16 cellular contexts compared by ENCODE assay signal in genomic region chr1:164648211-164649080, GRCh38.
A peak's percentile ranks its signal among the peaks of the same experiment; 100 is the strongest.
DNase-seq lines count a peak whose midpoint lies in the region; ATAC-seq, FAIRE-seq and TF ChIP-seq lines count a peak whose summit lies in the region.
"Had no signal": no experiment of that assay in that cellular context is flagged by ENCODE, and none has a peak within 500 bp of the region (broad histone marks: within the 10 kb centered on the region; RNA-seq: fewer than 3 reads in every experiment).

No MANE protein-coding gene starts in this region.

- no peak overlapping the region for H4K8ac ChIP-seq in H1 (ENCODE audit: extremely low read depth, insufficient read depth, low read length)

- FAIRE-seq in H1 (lab: Jason Lieb, UNC) = peak; percentile 24
- FAIRE-seq: keratinocyte, urothelium cell line had no signal

- no peaks in the 10 kb centered on the region for H3K9me3 Mint-ChIP-seq in activated T-helper 2 cell treated with anti-CD3 and anti-CD28 coated beads, Interferon-gamma antibody, Interleukin-2, Interleukin-4, amounts not matched to agents 10 μg/mL and 5 μg/mL and 100 μg/mL, durations not matched to agents 14 hours and 24 hours and 36 hours

- no peak overlapping the region for H2AFZ ChIP-seq in H1 (ENCODE audit: low read length)

- H3K27me3 ChIP-seq in heart left ventricle (no peaks in the 10 kb centered on the region), H1 (replicated peaks in 1 of 4; ENCODE audit: control insufficient read depth in 3 of 4, extremely low read depth in 1 of 4, insufficient read depth in 3 of 4, low read length in 3 of 4) (no peaks in the 10 kb centered on the region), BE2C (no peaks in the 10 kb centered on the region)
- H3K27me3 ChIP-seq: right lobe of liver had no signal

- no peaks in the 10 kb centered on the region for H3K36me3 Mint-ChIP-seq in activated T-helper 2 cell treated with anti-CD3 and anti-CD28 coated beads, Interferon-gamma antibody, Interleukin-2, Interleukin-4, amounts not matched to agents 10 μg/mL and 5 μg/mL and 100 μg/mL, durations not matched to agents 14 hours and 24 hours and 36 hours (ENCODE audit: low read depth)
- H3K36me3 Mint-ChIP-seq: CD4-positive, alpha-beta memory T cell had no signal

- H3K4me3 ChIP-seq in heart left ventricle = no peak overlapping the region
- H3K4me3 ChIP-seq in H1 (ENCODE audit: extremely low read depth in 1 of 4, insufficient read depth in 2 of 4, low read depth in 3 of 4, low read length in 4 of 4) = no peak overlapping the region
- no peak overlapping the region for H3K4me3 ChIP-seq in mesodermal cell (ENCODE audit: extremely low read depth, insufficient read depth, low read length, poor library complexity, severe bottlenecking)
- H3K4me3 ChIP-seq in urinary bladder (ENCODE audit: low read depth, low read length) = no peak overlapping the region
- H3K4me3 ChIP-seq in BE2C (ENCODE audit: low read depth, low read length) = no peak overlapping the region
- H3K4me3 ChIP-seq: right lobe of liver had no signal

- H4K20me1 ChIP-seq in H1 (replicated peaks in 1 of 2; ENCODE audit: control insufficient read depth in 1 of 2, insufficient read depth in 2 of 2, low read length in 2 of 2) = peaks cover 4 to 14% of the 10 kb centered on the region in 2 experiments

- no peaks in the 10 kb centered on the region for H3K27me3 Mint-ChIP-seq in activated T-helper 2 cell treated with anti-CD3 and anti-CD28 coated beads, Interferon-gamma antibody, Interleukin-2, Interleukin-4, amounts not matched to agents 10 μg/mL and 5 μg/mL and 100 μg/mL, durations not matched to agents 14 hours and 24 hours and 36 hours (ENCODE audit: low read depth)

- TF ChIP-seq POLR2A in heart left ventricle (IDR thresholded peaks at IDR 0.05) = no peak
- no peak for TF ChIP-seq POLR2A in H1 (IDR thresholded peaks at IDR 0.05; ENCODE audit: control extremely low read depth in 1 of 2, low read depth in 2 of 2, low read length in 2 of 2)

- CTCF ChIA-PET in H1 (lab: Charles Lee; ENCODE audit: partially characterized antibody) = interaction anchor here (1.1 to 2.6 kb wide), 5 partner anchors 13 to 138 kb away, joined by 3 to 7 read pairs (median 4); no protein-coding TSS in a partner anchor

- DNase-seq in Right ventricle myocardium inferior (ENCODE audit: missing footprints) = no peak
- no peak for DNase-seq in heart left ventricle
- no peak for DNase-seq in H1 (ENCODE audit: low read depth in 1 of 2, low spot score in 2 of 2)
- no peak for DNase-seq in BE2C
- no peak for DNase-seq in activated T-helper 2 cell treated with anti-CD3 and anti-CD28 coated beads, Interferon-gamma antibody, Interleukin-2, Interleukin-4, amounts not matched to agents 10 μg/mL and 5 μg/mL and 100 μg/mL, durations not matched to agents 14 hours and 24 hours and 36 hours (ENCODE audit: low spot score)
- DNase-seq in T-helper 2 cell = no peak
- DNase-seq: activated T-cell treated with anti-CD3 and anti-CD28 coated beads, Interleukin-2, amount 50 U/mL, for 48 hours; CD4-positive, alpha-beta memory T cell; foreskin fibroblast; GDM1; right lobe of liver; stimulated activated CD4-positive, alpha-beta T cell treated with anti-CD3 and anti-CD28 coated beads, Interleukin-4, amount 100 ng/mL, for 1 hour had no signal

- H3K36me3 ChIP-seq in heart left ventricle = peaks cover 0 to 4% (median 0%) of the 10 kb centered on the region in 9 donors
- no peaks in the 10 kb centered on the region; a peak in 1 of 8 replicates for H3K36me3 ChIP-seq in H1 (ENCODE audit: control insufficient read depth in 2 of 4, insufficient read depth in 4 of 4, low read length in 3 of 4)
- peaks cover 3% of the 10 kb centered on the region for H3K36me3 ChIP-seq in mesodermal cell (ENCODE audit: control insufficient read depth, insufficient read depth, low read length)
- no peaks in the 10 kb centered on the region for H3K36me3 ChIP-seq in urinary bladder (ENCODE audit: insufficient read depth)
- no peaks in the 10 kb centered on the region for H3K36me3 ChIP-seq in BE2C
- H3K36me3 ChIP-seq: right lobe of liver had no signal

- TF ChIP-seq EP300 in H1 (IDR thresholded peaks at IDR 0.05; ENCODE audit: borderline replicate concordance in 1 of 2, low read depth in 2 of 2, low read length in 2 of 2) = no peak

- H3K23me2 ChIP-seq in H1 (ENCODE audit: low read depth, low read length) = no peaks in the 10 kb centered on the region; the same call in 1 of the 2 replicates

- H4K5ac ChIP-seq in H1 (ENCODE audit: insufficient read length, low read depth, low read length) = no peak overlapping the region

- H2BK15ac ChIP-seq in H1 (ENCODE audit: low read length) = no peak overlapping the region

- H3K79me2 ChIP-seq in H1 (ENCODE audit: control insufficient read depth in 1 of 2, insufficient read depth in 2 of 2, low read length in 2 of 2) = peaks cover 6 to 94% of the 10 kb centered on the region in 2 experiments

- no peak overlapping the region for H2BK5ac ChIP-seq in H1 (ENCODE audit: low read depth, low read length)

- H2BK12ac ChIP-seq in H1 (ENCODE audit: low read depth, low read length) = no peak overlapping the region

- H2BK120ac ChIP-seq in H1 (replicated peaks; ENCODE audit: low read depth, low read length) = no peak overlapping the region

- no peak for TF ChIP-seq CTCF in heart left ventricle (IDR thresholded peaks at IDR 0.05)
- no peak for TF ChIP-seq CTCF in H1 (IDR thresholded peaks at IDR 0.05; ENCODE audit: control extremely low read depth in 1 of 3, insufficient read depth in 1 of 3, low read depth in 1 of 3, low read length in 3 of 3)
- no peak for TF ChIP-seq CTCF in BE2C (IDR thresholded peaks at IDR 0.05; ENCODE audit: low read depth, low read length)

- no peaks in the 10 kb centered on the region for H3K9me3 ChIP-seq in heart left ventricle
- no peaks in the 10 kb centered on the region for H3K9me3 ChIP-seq in H1 (ENCODE audit: insufficient read depth in 2 of 2, low read depth in 1 of 2, low read length in 1 of 2)
- H3K9me3 ChIP-seq in mesodermal cell (ENCODE audit: control insufficient read depth, low read length) = no peaks in the 10 kb centered on the region
- H3K9me3 ChIP-seq in BE2C = no peaks in the 10 kb centered on the region
- H3K9me3 ChIP-seq: right lobe of liver had no signal

- H3K9ac ChIP-seq in H1 (replicated peaks in 1 of 4; ENCODE audit: extremely low read depth in 1 of 4, low read depth in 3 of 4, low read length in 3 of 4) = peak overlapping the region in 1 of 4 experiments; percentile 4; a peak in 1 of 7 replicates

- H3K4ac ChIP-seq in H1 (replicated peaks; ENCODE audit: insufficient read length, low read depth, low read length) = no peak overlapping the region

- no peak overlapping the region for H3K18ac ChIP-seq in H1 (ENCODE audit: extremely low read depth, low read length)

- H3K14ac ChIP-seq in H1 (ENCODE audit: insufficient read length) = no peak overlapping the region

- H3K23ac ChIP-seq in H1 (ENCODE audit: insufficient read length) = no peak overlapping the region

- H3K27ac ChIP-seq in heart left ventricle = peak overlapping the region in 1 of 12 donors; percentile 53
- H3K27ac ChIP-seq in H1 (ENCODE audit: low read depth, low read length) = peak overlapping the region; percentile 19; the same call in 1 of the 2 replicates
- H3K27ac ChIP-seq in mesodermal cell (ENCODE audit: low read depth, low read length, severe bottlenecking) = peak overlapping the region; percentile 36
- H3K27ac ChIP-seq in urinary bladder (ENCODE audit: low read depth) = peak overlapping the region; percentile 16
- H3K27ac ChIP-seq: right lobe of liver had no signal

- intact Hi-C loops in Right ventricle myocardium inferior (cut with DNase I) = no loop called here
- intact Hi-C loops in heart left ventricle (cut with DNase I) = loop anchor here in 1 of 10 donors (5.0 kb wide), 1 partner anchor 59 kb away; no protein-coding TSS in a partner anchor
- intact Hi-C loops in activated T-helper 2 cell treated with anti-CD3 and anti-CD28 coated beads, Interferon-gamma antibody, Interleukin-2, Interleukin-4, amounts not matched to agents 10 μg/mL and 5 μg/mL and 100 μg/mL, durations not matched to agents 14 hours and 24 hours and 36 hours (cut with micrococcal nuclease) = no loop called here

- H3K27ac Mint-ChIP-seq in activated T-helper 2 cell treated with anti-CD3 and anti-CD28 coated beads, Interferon-gamma antibody, Interleukin-2, Interleukin-4, amounts not matched to agents 10 μg/mL and 5 μg/mL and 100 μg/mL, durations not matched to agents 14 hours and 24 hours and 36 hours = no peak overlapping the region
- H3K27ac Mint-ChIP-seq: CD4-positive, alpha-beta memory T cell had no signal

- H3K4me3 Mint-ChIP-seq in activated T-helper 2 cell treated with anti-CD3 and anti-CD28 coated beads, Interferon-gamma antibody, Interleukin-2, Interleukin-4, amounts not matched to agents 10 μg/mL and 5 μg/mL and 100 μg/mL, durations not matched to agents 14 hours and 24 hours and 36 hours (ENCODE audit: low read depth) = no peak overlapping the region
- H3K4me3 Mint-ChIP-seq: CD4-positive, alpha-beta memory T cell had no signal

- H3K79me1 ChIP-seq in H1 (ENCODE audit: low read depth, low read length) = peaks cover 3% of the 10 kb centered on the region

- peaks cover 0 to 64% (median 35%) of the 10 kb centered on the region in 12 donors for H3K4me1 ChIP-seq in heart left ventricle
- H3K4me1 ChIP-seq in H1 (replicated peaks in 1 of 4; ENCODE audit: control insufficient read depth in 3 of 4, insufficient read depth in 4 of 4, low read length in 3 of 4) = peaks cover 15 to 37% (median 23%) of the 10 kb centered on the region in 4 experiments
- H3K4me1 ChIP-seq in mesodermal cell (ENCODE audit: control insufficient read depth, insufficient read depth, low read length, poor library complexity, severe bottlenecking) = peaks cover 35% of the 10 kb centered on the region
- peaks cover 1% of the 10 kb centered on the region for H3K4me1 ChIP-seq in urinary bladder (ENCODE audit: insufficient read depth)
- H3K4me1 ChIP-seq in BE2C = no peaks in the 10 kb centered on the region
- H3K4me1 ChIP-seq: right lobe of liver had no signal

- peaks cover 6% of the 10 kb centered on the region for H3K4me1 Mint-ChIP-seq in activated T-helper 2 cell treated with anti-CD3 and anti-CD28 coated beads, Interferon-gamma antibody, Interleukin-2, Interleukin-4, amounts not matched to agents 10 μg/mL and 5 μg/mL and 100 μg/mL, durations not matched to agents 14 hours and 24 hours and 36 hours (ENCODE audit: low read depth)

- WGBS in heart left ventricle, 4 donors = 37 to 47% (median 41%) methylated on average over 4 of the region's 4 CpGs
- WGBS in H1 (ENCODE audit: extremely low coverage in 1 of 2, insufficient coverage in 1 of 2, insufficient read length in 1 of 2, insufficient replicate concordance in 2 of 2, low coverage in 1 of 2, low lambda C conversion rate in 2 of 2, missing lambda C conversion rate in 1 of 2), 2 experiments = 84% methylated on average over 4 of the region's 4 CpGs; no CpG with 5 or more reads in 1 of the 2 experiments
- 62 to 78% methylated on average over 2 to 4 of the region's 4 CpGs for WGBS in mesodermal cell (ENCODE audit: insufficient coverage in 2 of 2), 2 experiments
- 45% methylated on average over 4 of the region's 4 CpGs for WGBS in urinary bladder

- no peak overlapping the region for H2AK5ac ChIP-seq in H1 (ENCODE audit: low read depth, low read length)

- POLR2A ChIA-PET in H1 (lab: Charles Lee; ENCODE audit: partially characterized antibody) = interaction anchor here (2.1 kb wide), 1 partner anchor 10 kb away, joined by 6 read pairs; no protein-coding TSS in a partner anchor

- H4K91ac ChIP-seq in H1 (replicated peaks; ENCODE audit: insufficient read length, low read length) = no peak overlapping the region

- no peak overlapping the region for H3K56ac ChIP-seq in H1 (replicated peaks; ENCODE audit: insufficient read length, low read depth, low read length)

- peak overlapping the region in 1 of 2 experiments; percentile 5; a peak in 1 of 4 replicates for H3K4me2 ChIP-seq in H1 (ENCODE audit: insufficient read depth in 1 of 2, low read depth in 2 of 2, low read length in 2 of 2)

- H2BK20ac ChIP-seq in H1 (ENCODE audit: low read length) = 0 out of 2 replicates have a peak overlapping the region, but pooled peaks have one; percentile 76

- ATAC-seq in Right ventricle myocardium inferior = peak; percentile 23
- ATAC-seq in heart left ventricle = no peak
- ATAC-seq: right lobe of liver had no signal

- no peak for TF ChIP-seq RAD21 in H1 (IDR thresholded peaks at IDR 0.05 in 1 of 2, conservative IDR thresholded peaks at IDR 0.05 in 1 of 2; ENCODE audit: low read depth in 2 of 2, low read length in 2 of 2)
